ENCODE assay signal across 8 cellular contexts in the genomic region with DNA sequence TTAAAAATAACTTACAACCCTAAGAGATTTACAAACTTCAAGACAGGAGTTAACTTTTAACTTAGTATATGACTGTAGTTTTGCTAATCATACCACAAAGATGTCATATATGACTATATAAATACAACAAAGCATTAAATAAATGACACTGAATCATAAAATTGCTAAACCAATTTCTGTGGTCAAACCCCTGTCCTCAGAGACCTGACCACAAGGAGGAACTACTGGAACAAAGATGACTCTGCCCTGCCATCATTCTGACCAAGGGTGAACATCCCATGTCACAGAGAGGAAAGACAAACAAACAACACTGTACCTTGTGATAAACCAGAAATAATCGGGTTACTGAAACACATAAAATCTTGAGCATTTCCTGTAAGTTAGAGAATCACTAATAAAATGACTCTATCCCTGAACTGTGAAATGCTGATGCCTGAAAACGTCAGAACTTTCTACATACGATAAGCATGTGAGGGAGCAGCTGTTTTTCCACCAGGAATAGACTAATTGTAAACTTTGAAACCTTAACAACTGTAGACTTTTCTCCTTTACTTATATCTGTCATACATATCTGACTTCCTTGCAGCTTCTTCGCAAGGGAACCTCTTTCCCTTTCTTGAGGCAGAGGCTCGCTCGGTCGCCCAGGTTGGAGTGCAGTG. TPM values are rescaled to one million over a fixed set of nuclear protein-coding genes. Genes with fewer than 3 reads are reported as not detected.
A peak's percentile ranks its signal among the peaks of the same experiment; 100 is the strongest.
DNase-seq lines count a peak whose midpoint lies in the region; ATAC-seq and TF ChIP-seq lines count a peak whose summit lies in the region.

No MANE protein-coding gene starts in this region.

- DNase-seq in activated T-cell treated with anti-CD3 and anti-CD28 coated beads for 48 hours (ENCODE audit: low read depth) (peak; percentile 2), SKM-1 (lab: John Stamatoyannopoulos, UW; ENCODE audit: unreplicated experiment) (peak; percentile 50), DMS79 (lab: John Stamatoyannopoulos, UW) (no peak), WERI-Rb-1 (no peak), HUDEP-2 (lab: John Stamatoyannopoulos, UW; ENCODE audit: unreplicated experiment in 76 of 76) (no peak)
- no peak for DNase-seq in activated T-cell treated with anti-CD3 and anti-CD28 coated beads, Interleukin-2, amount 50 U/mL, for 1 hour

- WGBS in liver, result 69% methylated on average over 7 of the region's 7 CpGs

- H3K9ac ChIP-seq in liver (ENCODE audit: low read depth in 1 of 2, low read length in 2 of 2), result no peak overlapping the region

- H3K9me3 ChIP-seq in liver (ENCODE audit: control insufficient read depth in 4 of 4, low read length in 3 of 4) (no peaks in the 10 kb centered on the region), WERI-Rb-1 (ENCODE audit: severe bottlenecking) (no peaks in the 10 kb centered on the region)

- peak overlapping the region; percentile 52 to 59 for H3K27ac ChIP-seq in liver (ENCODE audit: low read depth in 1 of 2, low read length in 2 of 2)
- H3K27ac ChIP-seq in WERI-Rb-1, result no peak overlapping the region

- H3K36me3 ChIP-seq in liver (ENCODE audit: control insufficient read depth in 4 of 4, insufficient read depth in 3 of 4, low read depth in 1 of 4, low read length in 3 of 4) (peaks cover 5 to 29% (median 18%) of the 10 kb centered on the region in 4 donors), WERI-Rb-1 (peaks cover 36% of the 10 kb centered on the region)

- ATAC-seq in HG02884 (IDR thresholded peaks at IDR 0.05; ENCODE audit: unreplicated experiment), result peak; percentile 91

- peak; percentile 79 to 80 for TF ChIP-seq RAD21 in liver (IDR thresholded peaks at IDR 0.05)

- no peaks in the 10 kb centered on the region for H3K27me3 ChIP-seq in liver (ENCODE audit: control insufficient read depth in 4 of 4, insufficient read depth in 4 of 4, low read length in 3 of 4)
- H3K27me3 ChIP-seq in WERI-Rb-1 (ENCODE audit: insufficient read depth, low read depth, severe bottlenecking), result no peaks in the 10 kb centered on the region

- TF ChIP-seq CTCF in liver (IDR thresholded peaks at IDR 0.05; ENCODE audit: low read depth, low read length, missing input control) (peak; percentile 35), WERI-Rb-1 (IDR thresholded peaks at IDR 0.05; ENCODE audit: low read depth, low read length) (no peak)

- H3K4me3 ChIP-seq in liver (ENCODE audit: low read depth in 1 of 3, low read length in 3 of 3) (no peak overlapping the region), WERI-Rb-1 (ENCODE audit: low read depth, low read length) (no peak overlapping the region)

- H3K4me1 ChIP-seq in liver (ENCODE audit: control insufficient read depth in 4 of 4, insufficient read depth in 4 of 4, low read length in 3 of 4), result no peaks in the 10 kb centered on the region

TF ChIP-seq in liver, 16 proteins besides CTCF, POLR2A, EP300 and RAD21:
- peak; percentile 57 for TF ChIP-seq SP1 (IDR thresholded peaks at IDR 0.05)
- TF ChIP-seq HNF4A (conservative IDR thresholded peaks at IDR 0.05), result peak; percentile 20 to 54
- peak; percentile 71 to 73 for TF ChIP-seq RXRA (IDR thresholded peaks at IDR 0.05)
- TF ChIP-seq HNF4G (IDR thresholded peaks at IDR 0.05), result no peak
- TF ChIP-seq JUND (IDR thresholded peaks at IDR 0.05), result peak in 1 of 2 donors; percentile 19
TF ChIP-seq in liver: peak in this region for 4.

RNA-seq across cellular contexts. Expression of gene WDR59, which starts 47.9 kb away (rescaled TPM):
- 10 to 100 TPM; 17.7 to 29.7 TPM for total RNA-seq in liver
- polyA plus RNA-seq in liver, result 10 to 100 TPM; 14.1 to 30.3 TPM

Comparison
In these comparisons a context has a peak if more than half of its experiments do, and no peak if none do; other contexts are left out.
1. DNase-seq: peak in activated T-cell treated with anti-CD3 and anti-CD28 coated beads for 48 hours (single experiment) and SKM-1 (single experiment); none in activated T-cell treated with anti-CD3 and anti-CD28 coated beads, Interleukin-2, amount 50 U/mL, for 1 hour (single experiment), DMS79 (single experiment), WERI-Rb-1 (single experiment) and HUDEP-2 (0 of 76).